In genomic region chr2:56208380-56208779, GRCh38 we compare ENCODE assay signal across 23 cellular contexts. TPM values are rescaled to one million over a fixed set of nuclear protein-coding genes. Genes with fewer than 3 reads are reported as not detected.
"Had no signal": no experiment of that assay in that cellular context is flagged by ENCODE, and none has a peak within 500 bp of the region (broad histone marks: within the 10 kb centered on the region; RNA-seq: fewer than 3 reads in every experiment).

No MANE protein-coding gene starts in this region.

- H3K36me3 Mint-ChIP-seq: immature natural killer cell; naive B cell; naive thymus-derived CD8-positive, alpha-beta T cell had no signal

- H3K9me3 ChIP-seq: colonic mucosa, esophagus squamous epithelium, gastroesophageal sphincter, heart left ventricle, left lung, lower lobe of right lung, mucosa of descending colon had no signal

- H3K9me3 Mint-ChIP-seq: dendritic cell treated with granulocyte-macrophage colony-stimulating factor and Interleukin-4, amounts not matched to agents 40 ng/mL and 50 ng/mL, for 4 days had no signal

- H3K27me3 ChIP-seq: colonic mucosa, esophagus squamous epithelium, foreskin keratinocyte, gastroesophageal sphincter, heart left ventricle, hepatocyte, left lung had no signal

- H3K4me3 Mint-ChIP-seq: dendritic cell treated with granulocyte-macrophage colony-stimulating factor and Interleukin-4, amounts not matched to agents 40 ng/mL and 50 ng/mL, for 4 days; immature natural killer cell; mesothelial cell of epicardium; naive B cell; naive thymus-derived CD8-positive, alpha-beta T cell had no signal

- H3K36me3 ChIP-seq: colonic mucosa, esophagus squamous epithelium, gastroesophageal sphincter, heart left ventricle, left lung, lower lobe of right lung had no signal

- H3K4me3 ChIP-seq: colonic mucosa, esophagus squamous epithelium, gastroesophageal sphincter, heart left ventricle, hepatocyte, left lung, lower lobe of right lung, mucosa of descending colon had no signal

- H3K4me1 ChIP-seq: colonic mucosa, esophagus squamous epithelium, foreskin keratinocyte, gastroesophageal sphincter, left lung, lower lobe of right lung had no signal

- DNase-seq: colonic mucosa; cortex of kidney; effector CD8-positive, alpha-beta T cell; esophagus squamous epithelium; foreskin keratinocyte; heart left ventricle; hypothalamus; immature natural killer cell; islet precursor cell; kidney; kidney glomerular epithelial cell; left colon; left lung; left ventricle myocardium superior; lower lobe of right lung; mesenchymal stem cell; mucosa of descending colon; naive B cell; naive thymus-derived CD8-positive, alpha-beta T cell had no signal

- H3K27me3 Mint-ChIP-seq: dendritic cell treated with granulocyte-macrophage colony-stimulating factor and Interleukin-4, amounts not matched to agents 40 ng/mL and 50 ng/mL, for 4 days had no signal

- H3K4me1 Mint-ChIP-seq: immature natural killer cell; mesothelial cell of epicardium; naive B cell; naive thymus-derived CD8-positive, alpha-beta T cell had no signal

- H3K27ac ChIP-seq: colonic mucosa, esophagus squamous epithelium, foreskin keratinocyte, gastroesophageal sphincter, heart left ventricle, hepatocyte, left lung, lower lobe of right lung had no signal

- H3K27ac Mint-ChIP-seq: dendritic cell treated with granulocyte-macrophage colony-stimulating factor and Interleukin-4, amounts not matched to agents 40 ng/mL and 50 ng/mL, for 4 days; immature natural killer cell; mesothelial cell of epicardium; naive B cell; naive thymus-derived CD8-positive, alpha-beta T cell had no signal

RNA-seq across cellular contexts. Expression of gene CCDC85A, which starts 24.6 kb away (rescaled TPM):
- total RNA-seq: naive thymus-derived CD8-positive, alpha-beta T cell had no signal
